ENCODE assay signal across 13 cellular contexts in the genomic region with DNA sequence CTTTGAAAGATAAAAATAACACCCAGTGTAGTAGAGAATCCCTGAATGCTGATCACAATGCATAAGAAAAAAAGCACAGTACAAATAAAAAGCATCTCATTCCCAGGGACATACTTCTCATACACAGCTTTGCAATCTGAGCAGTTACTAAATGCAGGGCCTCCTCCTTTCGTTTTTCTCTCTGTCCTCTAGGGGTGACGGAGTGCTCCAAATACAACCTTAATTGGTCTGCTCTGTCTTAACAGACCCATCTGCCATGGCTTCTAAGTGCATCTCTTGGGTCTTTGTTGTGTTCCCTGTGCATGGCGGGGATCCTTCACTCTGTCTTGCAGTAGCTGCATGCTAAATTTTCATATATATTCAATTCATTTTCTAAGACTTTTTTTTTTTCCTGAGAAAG.
DNase-seq lines count a peak whose midpoint lies in the region; ATAC-seq, FAIRE-seq and TF ChIP-seq lines count a peak whose summit lies in the region.
"Had no signal": no experiment of that assay in that cellular context is flagged by ENCODE, and none has a peak within 500 bp of the region (broad histone marks: within the 10 kb centered on the region; RNA-seq: fewer than 3 reads in every experiment).

No MANE protein-coding gene starts in this region.

- peaks cover 6% of the 10 kb centered on the region for H3K9me3 Mint-ChIP-seq in activated T-cell treated with anti-CD3 and anti-CD28 coated beads, Interleukin-2, amount 50 U/mL, for 4 hours
- H3K9me3 Mint-ChIP-seq: mesothelial cell of epicardium had no signal

- FAIRE-seq in H54 (lab: Jason Lieb, UNC) (peak; percentile 77), HepG2 (lab: Jason Lieb, UNC) (no peak)
- FAIRE-seq: colon had no signal

- no peak for ATAC-seq in HepG2
- no peak for ATAC-seq in GM18867 (IDR thresholded peaks at IDR 0.05; ENCODE audit: unreplicated experiment)
- ATAC-seq in activated T-cell treated with anti-CD3 and anti-CD28 coated beads, Interleukin-2, amount 50 U/mL, for 4 hours: no peak
- ATAC-seq in GM21423 (IDR thresholded peaks at IDR 0.05; ENCODE audit: unreplicated experiment): no peak

- no peak overlapping the region for H3K4me3 Mint-ChIP-seq in activated T-cell treated with anti-CD3 and anti-CD28 coated beads, Interleukin-2, amount 50 U/mL, for 4 hours
- H3K4me3 Mint-ChIP-seq: mesothelial cell of epicardium had no signal

- H3K79me2 ChIP-seq in HepG2 (ENCODE audit: insufficient read depth, low read length): no peaks in the 10 kb centered on the region

- CTCF ChIA-PET in HepG2 (lab: Yijun Ruan, JAX; ENCODE audit: low intra/inter-chr PET ratio, low total read pairs): no interaction called here

- TF ChIP-seq CTCF in 22Rv1 (IDR thresholded peaks at IDR 0.05) (peak; percentile 33), fibroblast of the aortic adventitia (IDR thresholded peaks at IDR 0.05; ENCODE audit: insufficient read depth, low read length) (peak; percentile 32), HepG2 (CRISPR knock-in tag; IDR thresholded peaks at IDR 0.05) (no peak)

- WGBS in HepG2 (ENCODE audit: low lambda C conversion rate): 2% methylated on average over 3 of the region's 3 CpGs

- H3K27me3 ChIP-seq in HepG2 (ENCODE audit: control insufficient read depth in 1 of 2, insufficient read depth in 2 of 2, low read length in 2 of 2): no peaks in the 10 kb centered on the region
- H3K27me3 ChIP-seq: BLaER1 treated with 17β-estradiol and CSF1 and Interleukin-3, amounts not matched to agents 10 nM and 100 nM; Peyer's patch; uterus had no signal

- in situ Hi-C loops in HepG2 (cut with HindIII; ENCODE audit: extremely low pct_ligation_motif_present, low pct_unique_long_range_greater_than_20kb): no loop called here

- H3K4me1 Mint-ChIP-seq in activated T-cell treated with anti-CD3 and anti-CD28 coated beads, Interleukin-2, amount 50 U/mL, for 4 hours (ENCODE audit: low read depth): no peaks in the 10 kb centered on the region

- H4K20me1 ChIP-seq in HepG2 (ENCODE audit: insufficient read depth, low read length): no peaks in the 10 kb centered on the region
- H4K20me1 ChIP-seq: BLaER1 treated with 17β-estradiol and CSF1 and Interleukin-3, amounts not matched to agents 10 nM and 100 nM had no signal

- TF ChIP-seq EP300 in HepG2 (IDR thresholded peaks at IDR 0.05; ENCODE audit: low read depth in 2 of 2, low read length in 2 of 2) (no peak), HepG2 (CRISPR knock-in tag; IDR thresholded peaks at IDR 0.05; ENCODE audit: borderline replicate concordance) (no peak)

- no TSS peak for BruUV-seq in HepG2 (replicated peaks; lab: Mats Ljungman, UMichigan)

- no peak overlapping the region for H3K4me3 ChIP-seq in fibroblast of the aortic adventitia (ENCODE audit: low read depth, low read length)
- H3K4me3 ChIP-seq in HepG2 (replicated peaks in 1 of 3; ENCODE audit: insufficient read depth in 1 of 3, low read depth in 2 of 3, low read length in 3 of 3): no peak overlapping the region
- H3K4me3 ChIP-seq: BLaER1 treated with 17β-estradiol and CSF1 and Interleukin-3, amounts not matched to agents 10 nM and 100 nM; Peyer's patch; uterus had no signal

- intact Hi-C loops in HepG2 (cut with micrococcal nuclease; ENCODE audit: unreplicated experiment): no loop called here

- peaks cover 18% of the 10 kb centered on the region; the same call in 1 of the 2 replicates for H3K9me3 ChIP-seq in HepG2 (ENCODE audit: low read length)
- H3K9me3 ChIP-seq: BLaER1 treated with 17β-estradiol and CSF1 and Interleukin-3, amounts not matched to agents 10 nM and 100 nM; Peyer's patch; uterus had no signal

- H3K4me2 ChIP-seq in HepG2 (ENCODE audit: low read depth, low read length): no peak overlapping the region
- H3K4me2 ChIP-seq: BLaER1 treated with 17β-estradiol and CSF1 and Interleukin-3, amounts not matched to agents 10 nM and 100 nM had no signal

- DNase-seq in H54 (ENCODE audit: insufficient read length, low spot score) (no peak), RKO (ENCODE audit: low spot score) (peak; percentile 30), fibroblast of the aortic adventitia (ENCODE audit: low read depth) (peak; percentile 15), HepG2 (ENCODE audit: low spot score) (no peak)
- DNase-seq in activated T-cell treated with anti-CD3 and anti-CD28 coated beads, Interleukin-2, amount 50 U/mL, for 4 hours: no peak
- DNase-seq: Peyer's patch, uterus had no signal

- H3K27me3 Mint-ChIP-seq in activated T-cell treated with anti-CD3 and anti-CD28 coated beads, Interleukin-2, amount 50 U/mL, for 4 hours (ENCODE audit: low read depth): no peaks in the 10 kb centered on the region

- no peak overlapping the region for H3K9ac ChIP-seq in HepG2 (ENCODE audit: insufficient read depth, low read depth, low read length)
- H3K9ac ChIP-seq: BLaER1 treated with 17β-estradiol and CSF1 and Interleukin-3, amounts not matched to agents 10 nM and 100 nM had no signal

- no peak overlapping the region for H2AFZ ChIP-seq in HepG2 (ENCODE audit: low read length)

- no peaks in the 10 kb centered on the region for H3K36me3 Mint-ChIP-seq in activated T-cell treated with anti-CD3 and anti-CD28 coated beads, Interleukin-2, amount 50 U/mL, for 4 hours (ENCODE audit: insufficient read depth)
- H3K36me3 Mint-ChIP-seq: mesothelial cell of epicardium had no signal

- POLR2A ChIA-PET in HepG2 (lab: Yijun Ruan, JAX): no interaction called here

- no peak overlapping the region for H3K27ac ChIP-seq in 22Rv1
- no peak overlapping the region for H3K27ac ChIP-seq in HepG2 (ENCODE audit: extremely low read length, insufficient read depth, low read length)
- H3K27ac ChIP-seq: BLaER1 treated with 17β-estradiol and CSF1 and Interleukin-3, amounts not matched to agents 10 nM and 100 nM; Peyer's patch; uterus had no signal

- no peaks in the 10 kb centered on the region for H3K36me3 ChIP-seq in HepG2 (replicated peaks in 1 of 2; ENCODE audit: control insufficient read depth in 1 of 2, insufficient read depth in 2 of 2, low read length in 2 of 2)
- H3K36me3 ChIP-seq: BLaER1 treated with 17β-estradiol and CSF1 and Interleukin-3, amounts not matched to agents 10 nM and 100 nM; Peyer's patch; uterus had no signal

- no peaks in the 10 kb centered on the region for H3K4me1 ChIP-seq in HepG2 (ENCODE audit: insufficient read depth, low read length)
- H3K4me1 ChIP-seq: BLaER1 treated with 17β-estradiol and CSF1 and Interleukin-3, amounts not matched to agents 10 nM and 100 nM; Peyer's patch; uterus had no signal

- TF ChIP-seq RAD21 in HepG2 (CRISPR knock-in tag; IDR thresholded peaks at IDR 0.05): no peak

- no peak for TF ChIP-seq POLR2A in H54 (IDR thresholded peaks at IDR 0.05; ENCODE audit: low read depth, low read length)
- TF ChIP-seq POLR2A in HepG2 (IDR thresholded peaks at IDR 0.05; ENCODE audit: insufficient read depth in 1 of 2, low read depth in 2 of 2, low read length in 2 of 2): no peak

TF ChIP-seq in HepG2, 621 proteins besides CTCF, POLR2A, EP300 and RAD21 (continues in another document):
- TF ChIP-seq ZNF883 (CRISPR knock-in tag; IDR thresholded peaks at IDR 0.05; ENCODE audit: not compliant biosample characterization) (no peak), DDIT3 (CRISPR knock-in tag; IDR thresholded peaks at IDR 0.05) (no peak), KLF16 (CRISPR knock-in tag; IDR thresholded peaks at IDR 0.05) (no peak), SAFB2 (CRISPR knock-in tag; IDR thresholded peaks at IDR 0.05; ENCODE audit: borderline replicate concordance, low read depth) (no peak), SIX4 (CRISPR knock-in tag; IDR thresholded peaks at IDR 0.05) (no peak), SP2 (CRISPR knock-in tag; IDR thresholded peaks at IDR 0.05) (no peak), POLR2G (IDR thresholded peaks at IDR 0.05; ENCODE audit: low read depth, low read length) (no peak), ZNF33A (CRISPR knock-in tag; IDR thresholded peaks at IDR 0.05; ENCODE audit: borderline replicate concordance) (no peak)
- TF ChIP-seq, protein P1, sequence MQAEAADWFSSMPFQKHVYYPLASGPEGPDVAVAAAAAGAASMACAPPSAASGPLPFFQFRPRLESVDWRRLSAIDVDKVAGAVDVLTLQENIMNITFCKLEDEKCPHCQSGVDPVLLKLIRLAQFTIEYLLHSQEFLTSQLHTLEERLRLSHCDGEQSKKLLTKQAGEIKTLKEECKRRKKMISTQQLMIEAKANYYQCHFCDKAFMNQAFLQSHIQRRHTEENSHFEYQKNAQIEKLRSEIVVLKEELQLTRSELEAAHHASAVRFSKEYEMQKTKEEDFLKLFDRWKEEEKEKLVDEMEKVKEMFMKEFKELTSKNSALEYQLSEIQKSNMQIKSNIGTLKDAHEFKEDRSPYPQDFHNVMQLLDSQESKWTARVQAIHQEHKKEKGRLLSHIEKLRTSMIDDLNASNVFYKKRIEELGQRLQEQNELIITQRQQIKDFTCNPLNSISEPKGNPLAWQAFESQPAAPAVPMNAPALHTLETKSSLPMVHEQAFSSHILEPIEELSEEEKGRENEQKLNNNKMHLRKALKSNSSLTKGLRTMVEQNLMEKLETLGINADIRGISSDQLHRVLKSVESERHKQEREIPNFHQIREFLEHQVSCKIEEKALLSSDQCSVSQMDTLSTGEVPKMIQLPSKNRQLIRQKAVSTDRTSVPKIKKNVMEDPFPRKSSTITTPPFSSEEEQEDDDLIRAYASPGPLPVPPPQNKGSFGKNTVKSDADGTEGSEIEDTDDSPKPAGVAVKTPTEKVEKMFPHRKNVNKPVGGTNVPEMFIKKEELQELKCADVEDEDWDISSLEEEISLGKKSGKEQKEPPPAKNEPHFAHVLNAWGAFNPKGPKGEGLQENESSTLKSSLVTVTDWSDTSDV (CRISPR knock-in tag; IDR thresholded peaks at IDR 0.05): no peak
- TF ChIP-seq, protein P2, sequence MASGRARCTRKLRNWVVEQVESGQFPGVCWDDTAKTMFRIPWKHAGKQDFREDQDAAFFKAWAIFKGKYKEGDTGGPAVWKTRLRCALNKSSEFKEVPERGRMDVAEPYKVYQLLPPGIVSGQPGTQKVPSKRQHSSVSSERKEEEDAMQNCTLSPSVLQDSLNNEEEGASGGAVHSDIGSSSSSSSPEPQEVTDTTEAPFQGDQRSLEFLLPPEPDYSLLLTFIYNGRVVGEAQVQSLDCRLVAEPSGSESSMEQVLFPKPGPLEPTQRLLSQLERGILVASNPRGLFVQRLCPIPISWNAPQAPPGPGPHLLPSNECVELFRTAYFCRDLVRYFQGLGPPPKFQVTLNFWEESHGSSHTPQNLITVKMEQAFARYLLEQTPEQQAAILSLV (CRISPR knock-in tag; IDR thresholded peaks at IDR 0.05; ENCODE audit: borderline replicate concordance): no peak

Comparison
In these comparisons a context has a peak if more than half of its experiments do, and no peak if none do; other contexts are left out.
1. DNase-seq: peak in RKO (single experiment) and fibroblast of the aortic adventitia (single experiment); none in H54 (single experiment), HepG2 (single experiment) and activated T-cell treated with anti-CD3 and anti-CD28 coated beads, Interleukin-2, amount 50 U/mL, for 4 hours (single experiment).